21 cellular contexts compared by ENCODE assay signal in the genomic region with DNA sequence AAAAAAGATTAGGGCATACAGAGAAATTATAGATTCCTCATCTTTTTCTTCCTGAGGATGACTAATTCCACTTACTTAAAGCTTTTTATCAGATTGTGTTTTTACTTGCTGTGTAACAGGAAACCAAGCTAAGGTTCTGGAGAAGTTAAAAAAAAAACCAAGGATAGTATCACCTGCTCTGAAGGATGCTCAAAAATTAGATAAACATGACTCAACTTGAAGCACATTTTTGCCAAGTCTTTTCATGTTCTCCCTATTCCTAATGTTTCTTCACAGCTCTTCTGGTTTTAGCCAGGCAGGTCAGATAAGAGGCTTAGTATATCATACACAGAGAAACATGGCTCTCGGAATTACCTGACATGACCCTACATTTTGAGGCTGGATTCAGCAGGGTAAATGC.
DNase-seq lines count a peak whose midpoint lies in the region; TF ChIP-seq lines count a peak whose summit lies in the region.
"Had no signal": no experiment of that assay in that cellular context is flagged by ENCODE, and none has a peak within 500 bp of the region (broad histone marks: within the 10 kb centered on the region; RNA-seq: fewer than 3 reads in every experiment).

No MANE protein-coding gene starts in this region.

- peak overlapping the region; percentile 82 for H3K27ac ChIP-seq in RWPE1
- peak overlapping the region; percentile 51 for H3K27ac ChIP-seq in epithelial cell of prostate
- H3K27ac ChIP-seq in MM.1S (ENCODE audit: low read length): no peak overlapping the region
- H3K27ac ChIP-seq in transverse colon: no peak overlapping the region
- H3K27ac ChIP-seq: ascending aorta, PC-9, prostate gland had no signal

- H3K4me3 ChIP-seq in MM.1S (ENCODE audit: low read length) (no peak overlapping the region), transverse colon (no peak overlapping the region)
- H3K4me3 ChIP-seq: ascending aorta, gastrocnemius medialis, PC-9, prostate gland had no signal

- H3K36me3 ChIP-seq in MM.1S (replicated peaks; ENCODE audit: insufficient read depth, low read length) (no peaks in the 10 kb centered on the region), transverse colon (no peaks in the 10 kb centered on the region)
- H3K36me3 ChIP-seq: ascending aorta, gastrocnemius medialis, prostate gland had no signal

- TF ChIP-seq POLR2A in transverse colon (IDR thresholded peaks at IDR 0.05): no peak

- DNase-seq in A172 (ENCODE audit: low spot score) (peak; percentile 52), DMS79 treated with DMSO at 0.1 percent for 48 hours (lab: John Stamatoyannopoulos, UW) (peak; percentile 66), RWPE1 (ENCODE audit: low spot score) (peak; percentile 58), epithelial cell of prostate (ENCODE audit: low read depth, low spot score) (peak; percentile 63), MM.1S (no peak), T-helper 9 cell (no peak), transverse colon (no peak)
- DNase-seq: activated CD4-positive, alpha-beta T cell treated with anti-CD3 and anti-CD28 coated beads for 48 hours; activated naive CD4-positive, alpha-beta T cell treated with anti-CD3 and anti-CD28 coated beads, Interleukin-2, amount 50 U/mL, for 16 hours; activated T-cell treated with anti-CD3 and anti-CD28 coated beads, Interleukin-2, amount 50 U/mL, for 72 hours; gastrocnemius medialis; GDM1; H9; hypothalamus; NCI-H1048; NCI-H2029 treated with DMSO at 0.1 percent for 48 hours; NCI-H748 treated with DMSO at 0.1 percent for 48 hours; PC-9; SIG-M5 had no signal

- 78 to 82% methylated on average over 1 of the region's 1 CpG for WGBS in transverse colon (ENCODE audit: low coverage in 1 of 2), 2 donors

- TF ChIP-seq CTCF in RWPE1 (conservative IDR thresholded peaks at IDR 0.05; ENCODE audit: low read depth) (no peak), MM.1S (IDR thresholded peaks at IDR 0.05; ENCODE audit: low read length) (no peak), transverse colon (IDR thresholded peaks at IDR 0.05) (no peak)

- H3K4me2 ChIP-seq in MM.1S (ENCODE audit: low read depth, low read length): no peak overlapping the region
- H3K4me2 ChIP-seq: PC-9 had no signal

- no peak overlapping the region for H2AFZ ChIP-seq in MM.1S (ENCODE audit: low read length)
- H2AFZ ChIP-seq: PC-9 had no signal

- no peaks in the 10 kb centered on the region for H3K27me3 ChIP-seq in MM.1S (replicated peaks; ENCODE audit: insufficient read depth, low read length)
- no peaks in the 10 kb centered on the region for H3K27me3 ChIP-seq in transverse colon
- H3K27me3 ChIP-seq: ascending aorta, gastrocnemius medialis had no signal

- CTCF ChIA-PET in RWPE1 (lab: Yijun Ruan, JAX): interaction anchor here (0.6 to 1.7 kb wide), 5 partner anchors 22 to 680 kb away, joined by 3 to 9 read pairs (median 4); no protein-coding TSS in a partner anchor

- intact Hi-C loops in transverse colon (cut with DNase I; ENCODE audit: low total_unique reads): no loop called here

- H3K79me2 ChIP-seq in MM.1S (ENCODE audit: low read length): peaks cover 25% of the 10 kb centered on the region

- in situ Hi-C loops in transverse colon (cut with MboI; ENCODE audit: low pct_ligation_motif_present in 1 of 4, low pct_unique_long_range_greater_than_20kb in 1 of 4, low sequenced_read_pairs in 3 of 4): no loop called here

- no peaks in the 10 kb centered on the region for H3F3A ChIP-seq in MM.1S (ENCODE audit: insufficient read depth, low read length)

- H3K9ac ChIP-seq in MM.1S (ENCODE audit: low read length): no peak overlapping the region

- POLR2A ChIA-PET in RWPE1 (lab: Yijun Ruan, JAX; ENCODE audit: low non-redundant PET): interaction anchor here (0.6 to 0.7 kb wide), 3 partner anchors 40 to 64 kb away, joined by 3 to 4 read pairs (median 3); no protein-coding TSS in a partner anchor

- no peak for TF ChIP-seq EP300 in transverse colon (IDR thresholded peaks at IDR 0.05; ENCODE audit: low read depth)

- no peaks in the 10 kb centered on the region for H4K20me1 ChIP-seq in MM.1S (ENCODE audit: insufficient read depth, low read length)

- H3K4me1 ChIP-seq in MM.1S (ENCODE audit: low read length) (no peaks in the 10 kb centered on the region), transverse colon (peaks cover 0 to 7% (median 0%) of the 10 kb centered on the region in 4 donors)
- H3K4me1 ChIP-seq: ascending aorta, prostate gland had no signal

- no peaks in the 10 kb centered on the region for H3K9me2 ChIP-seq in MM.1S (replicated peaks; ENCODE audit: insufficient read depth, low read length)

- H3K9me3 ChIP-seq in MM.1S (replicated peaks; ENCODE audit: insufficient read depth, low read length) (no peaks in the 10 kb centered on the region), transverse colon (no peaks in the 10 kb centered on the region)
- H3K9me3 ChIP-seq: ascending aorta, gastrocnemius medialis, prostate gland had no signal

Comparison
In these comparisons a context has a peak if more than half of its experiments do, and no peak if none do; other contexts are left out.
1. DNase-seq: peak in A172 (single experiment), DMS79 treated with DMSO at 0.1 percent for 48 hours (single experiment), RWPE1 (single experiment) and epithelial cell of prostate (single experiment); none in MM.1S (single experiment), T-helper 9 cell (single experiment) and transverse colon (single experiment).
2. H3K27ac ChIP-seq: peak in RWPE1 (single experiment) and epithelial cell of prostate (single experiment); none in MM.1S (single experiment) and transverse colon (0 of 4).